11 cellular contexts compared by ENCODE assay signal in genomic region chr19:39160523-39160861, GRCh38. TPM values are rescaled to one million over a fixed set of nuclear protein-coding genes. Genes with fewer than 3 reads are reported as not detected.
A peak's percentile ranks its signal among the peaks of the same experiment; 100 is the strongest.
DNase-seq lines count a peak whose midpoint lies in the region; ATAC-seq, FAIRE-seq and TF ChIP-seq lines count a peak whose summit lies in the region.
"Had no signal": no experiment of that assay in that cellular context is flagged by ENCODE, and none has a peak within 500 bp of the region (broad histone marks: within the 10 kb centered on the region; RNA-seq: fewer than 3 reads in every experiment).

No MANE protein-coding gene starts in this region.

- no peak overlapping the region for H3K4me3 Mint-ChIP-seq in WTC11
- H3K4me3 Mint-ChIP-seq in activated naive CD8-positive, alpha-beta T cell treated with anti-CD3 and anti-CD28 coated beads, Interleukin-2, amount 50 U/mL, for 24 hours, result no peak overlapping the region
- no peak overlapping the region for H3K4me3 Mint-ChIP-seq in activated CD4-positive, alpha-beta memory T cell treated with anti-CD3 and anti-CD28 coated beads for 36 hours

- intact Hi-C loops in pancreas (cut with DNase I), result no loop called here
- intact Hi-C loops in activated CD4-positive, alpha-beta memory T cell treated with anti-CD3 and anti-CD28 coated beads for 36 hours (cut with micrococcal nuclease), result no loop called here

- no peak for TF ChIP-seq CTCF in AG10803 (conservative IDR thresholded peaks at IDR 0.05; ENCODE audit: low read length)
- no peak for TF ChIP-seq CTCF in WTC11 (IDR thresholded peaks at IDR 0.05)
- no peak for TF ChIP-seq CTCF in fibroblast of pulmonary artery (IDR thresholded peaks at IDR 0.05; ENCODE audit: low read length, missing control alignments)
- no peak for TF ChIP-seq CTCF in pancreas (IDR thresholded peaks at IDR 0.05)

- WGBS in pancreas, 2 donors, result 4 to 6% methylated on average over 8 of the region's 8 CpGs

- no peaks in the 10 kb centered on the region for H3K36me3 ChIP-seq in pancreas

- H3K27me3 ChIP-seq in pancreas, result no peaks in the 10 kb centered on the region

- no peaks in the 10 kb centered on the region; the same call in 1 of the 2 replicates for H3K27me3 Mint-ChIP-seq in WTC11 (ENCODE audit: low read depth)
- no peaks in the 10 kb centered on the region for H3K27me3 Mint-ChIP-seq in activated naive CD8-positive, alpha-beta T cell treated with anti-CD3 and anti-CD28 coated beads, Interleukin-2, amount 50 U/mL, for 24 hours
- no peaks in the 10 kb centered on the region for H3K27me3 Mint-ChIP-seq in activated CD4-positive, alpha-beta memory T cell treated with anti-CD3 and anti-CD28 coated beads for 36 hours

- POLR2A ChIA-PET in WTC11 (lab: Charles Lee), result no interaction called here
- POLR2A ChIA-PET in activated CD4-positive, alpha-beta memory T cell treated with anti-CD3 and anti-CD28 coated beads for 36 hours (lab: Charles Lee), result no interaction called here

- DNase-seq in AG10803 (ENCODE audit: low read depth), result peak; percentile 67
- no peak for DNase-seq in WTC11 (ENCODE audit: low spot score)
- peak; percentile 65 for DNase-seq in fibroblast of pulmonary artery (ENCODE audit: low read depth)
- DNase-seq in pancreas, result peak; percentile 24 to 75 (median 52)
- no peak for DNase-seq in activated naive CD8-positive, alpha-beta T cell treated with anti-CD3 and anti-CD28 coated beads, Interleukin-2, amount 50 U/mL, for 24 hours
- no peak for DNase-seq in activated CD4-positive, alpha-beta memory T cell treated with anti-CD3 and anti-CD28 coated beads for 36 hours
- no peak for DNase-seq in NCI-H146 treated with DMSO at 0.1 percent for 48 hours (lab: John Stamatoyannopoulos, UW; ENCODE audit: unreplicated experiment)
- DNase-seq: effector CD4-positive, alpha-beta T cell; NCI-H2107 had no signal

- H3K4me3 ChIP-seq in AG10803 (ENCODE audit: low read length), result no peak overlapping the region
- no peak overlapping the region for H3K4me3 ChIP-seq in fibroblast of pulmonary artery (replicated peaks; ENCODE audit: low read depth, low read length)
- H3K4me3 ChIP-seq in pancreas, result no peak overlapping the region

- ATAC-seq in WTC11 (no peak), pancreas (peak; percentile 7 to 45 (median 32)), GM19395 (IDR thresholded peaks at IDR 0.05; ENCODE audit: unreplicated experiment) (no peak)
- ATAC-seq in activated naive CD8-positive, alpha-beta T cell treated with anti-CD3 and anti-CD28 coated beads, Interleukin-2, amount 50 U/mL, for 24 hours, result no peak

- no peaks in the 10 kb centered on the region for H3K36me3 Mint-ChIP-seq in WTC11
- H3K36me3 Mint-ChIP-seq in activated naive CD8-positive, alpha-beta T cell treated with anti-CD3 and anti-CD28 coated beads, Interleukin-2, amount 50 U/mL, for 24 hours (ENCODE audit: low read depth), result no peaks in the 10 kb centered on the region
- H3K36me3 Mint-ChIP-seq in activated CD4-positive, alpha-beta memory T cell treated with anti-CD3 and anti-CD28 coated beads for 36 hours, result no peaks in the 10 kb centered on the region

- CTCF ChIA-PET in WTC11 (lab: Charles Lee), result no interaction called here
- CTCF ChIA-PET in activated CD4-positive, alpha-beta memory T cell treated with anti-CD3 and anti-CD28 coated beads for 36 hours (lab: Charles Lee), result no interaction called here

- no peak overlapping the region for H3K27ac ChIP-seq in pancreas

- H3K4me1 Mint-ChIP-seq in WTC11, result peaks cover 26% of the 10 kb centered on the region
- peaks cover 13% of the 10 kb centered on the region for H3K4me1 Mint-ChIP-seq in activated naive CD8-positive, alpha-beta T cell treated with anti-CD3 and anti-CD28 coated beads, Interleukin-2, amount 50 U/mL, for 24 hours
- peaks cover 3% of the 10 kb centered on the region for H3K4me1 Mint-ChIP-seq in activated CD4-positive, alpha-beta memory T cell treated with anti-CD3 and anti-CD28 coated beads for 36 hours (ENCODE audit: low read depth)

- FAIRE-seq in pancreas (lab: Jason Lieb, UNC), result no peak

- no peaks in the 10 kb centered on the region for H3K9me3 ChIP-seq in pancreas

- H3K9me3 Mint-ChIP-seq in WTC11, result no peaks in the 10 kb centered on the region
- H3K9me3 Mint-ChIP-seq in activated naive CD8-positive, alpha-beta T cell treated with anti-CD3 and anti-CD28 coated beads, Interleukin-2, amount 50 U/mL, for 24 hours, result no peaks in the 10 kb centered on the region
- no peaks in the 10 kb centered on the region for H3K9me3 Mint-ChIP-seq in activated CD4-positive, alpha-beta memory T cell treated with anti-CD3 and anti-CD28 coated beads for 36 hours

- H3K27ac Mint-ChIP-seq in WTC11, result peak overlapping the region; percentile 82
- H3K27ac Mint-ChIP-seq in activated naive CD8-positive, alpha-beta T cell treated with anti-CD3 and anti-CD28 coated beads, Interleukin-2, amount 50 U/mL, for 24 hours, result no peak overlapping the region
- no peak overlapping the region for H3K27ac Mint-ChIP-seq in activated CD4-positive, alpha-beta memory T cell treated with anti-CD3 and anti-CD28 coated beads for 36 hours

- peaks cover 26 to 44% (median 37%) of the 10 kb centered on the region in 3 donors for H3K4me1 ChIP-seq in pancreas

TF ChIP-seq in WTC11, 78 proteins besides CTCF, POLR2A, EP300 and RAD21:
- TF ChIP-seq ZBTB21 (CRISPR knock-in tag; IDR thresholded peaks at IDR 0.05; ENCODE audit: borderline replicate concordance), result no peak
- no peak for TF ChIP-seq NR2C2 (CRISPR knock-in tag; IDR thresholded peaks at IDR 0.05)
- no peak for TF ChIP-seq ATF3 (CRISPR knock-in tag; conservative IDR thresholded peaks at IDR 0.05)
- no peak for TF ChIP-seq CREB1 (CRISPR knock-in tag; IDR thresholded peaks at IDR 0.05)
- no peak for TF ChIP-seq FOXP1 (CRISPR knock-in tag; IDR thresholded peaks at IDR 0.05; ENCODE audit: borderline replicate concordance)
- TF ChIP-seq USF1 (CRISPR knock-in tag; IDR thresholded peaks at IDR 0.05), result no peak
- no peak for TF ChIP-seq ZNF425 (CRISPR knock-in tag; conservative IDR thresholded peaks at IDR 0.05)
- no peak for TF ChIP-seq ESRRA (CRISPR knock-in tag; IDR thresholded peaks at IDR 0.05; ENCODE audit: borderline replicate concordance)
- no peak for TF ChIP-seq TP53 (CRISPR knock-in tag; IDR thresholded peaks at IDR 0.05)
- TF ChIP-seq MYBL2 (CRISPR knock-in tag; IDR thresholded peaks at IDR 0.05), result no peak
- TF ChIP-seq ZNF416 (CRISPR knock-in tag; IDR thresholded peaks at IDR 0.05), result no peak

RNA-seq across cellular contexts. Expression of gene PAK4, which starts 34.9 kb away (rescaled TPM):
- total RNA-seq in WTC11 (2021) (69.8 to 77.7 TPM (median 73.9 TPM) in 3 replicates), pancreas (10 to 100 TPM; 19.4 to 37.2 (median 28.5) TPM)
- polyA plus RNA-seq in pancreas, result 10 to 100 TPM; 29.9 to 38.4 TPM
- total RNA-seq in activated CD4-positive, alpha-beta memory T cell treated with anti-CD3 and anti-CD28 coated beads for 36 hours, result 10 to 100 TPM; 16.3 to 17.8 TPM

RNA-seq across cellular contexts. Expression of gene NCCRP1, which starts 36.3 kb away (rescaled TPM):
- total RNA-seq in WTC11 (2021), result 2.0 to 2.5 TPM (median 2.2 TPM) in 3 replicates
- total RNA-seq in pancreas, result 1 to 10 TPM; 1.6 to 8.5 (median 4.1) TPM
- 1 to 10 TPM in 1 of 2 donors, under 1 TPM in 1; 0.96 to 1.7 TPM for polyA plus RNA-seq in pancreas
- not detected for total RNA-seq in activated CD4-positive, alpha-beta memory T cell treated with anti-CD3 and anti-CD28 coated beads for 36 hours
- total RNA-seq: H4 had no signal

RNA-seq across cellular contexts. Expression of gene SYCN, which starts 43.6 kb away (rescaled TPM):
- total RNA-seq in WTC11 (2021) (0.37 to 1.1 TPM (median 0.77 TPM) in 3 replicates), pancreas (1,000 to 10,000 TPM; 1,282 to 3,883 (median 2,778) TPM)
- polyA plus RNA-seq in pancreas, result 1,000 to 10,000 TPM; 1,825 to 2,558 TPM
- total RNA-seq in activated CD4-positive, alpha-beta memory T cell treated with anti-CD3 and anti-CD28 coated beads for 36 hours, result not detected
- total RNA-seq: H4 had no signal

Comparison
In these comparisons a context has a peak if more than half of its experiments do, and no peak if none do; other contexts are left out.
1. DNase-seq: peak in AG10803 (single experiment), fibroblast of pulmonary artery (single experiment) and pancreas (6 of 6); none in WTC11 (single experiment), activated naive CD8-positive, alpha-beta T cell treated with anti-CD3 and anti-CD28 coated beads, Interleukin-2, amount 50 U/mL, for 24 hours (single experiment), activated CD4-positive, alpha-beta memory T cell treated with anti-CD3 and anti-CD28 coated beads for 36 hours (single experiment) and NCI-H146 treated with DMSO at 0.1 percent for 48 hours (single experiment).
2. ATAC-seq: peak in pancreas (4 of 4); none in WTC11 (single experiment), activated naive CD8-positive, alpha-beta T cell treated with anti-CD3 and anti-CD28 coated beads, Interleukin-2, amount 50 U/mL, for 24 hours (single experiment) and GM19395 (single experiment).
3. RNA of gene SYCN, which starts 43.6 kb away (total RNA-seq): 1,282 to 3,883 TPM in pancreas; 0.37 to 1.1 TPM in WTC11 and not detected in activated CD4-positive, alpha-beta memory T cell treated with anti-CD3 and anti-CD28 coated beads for 36 hours; every median in the first group is over 100 times any median in the second.